15 cellular contexts compared by ENCODE assay signal in the genomic region with DNA sequence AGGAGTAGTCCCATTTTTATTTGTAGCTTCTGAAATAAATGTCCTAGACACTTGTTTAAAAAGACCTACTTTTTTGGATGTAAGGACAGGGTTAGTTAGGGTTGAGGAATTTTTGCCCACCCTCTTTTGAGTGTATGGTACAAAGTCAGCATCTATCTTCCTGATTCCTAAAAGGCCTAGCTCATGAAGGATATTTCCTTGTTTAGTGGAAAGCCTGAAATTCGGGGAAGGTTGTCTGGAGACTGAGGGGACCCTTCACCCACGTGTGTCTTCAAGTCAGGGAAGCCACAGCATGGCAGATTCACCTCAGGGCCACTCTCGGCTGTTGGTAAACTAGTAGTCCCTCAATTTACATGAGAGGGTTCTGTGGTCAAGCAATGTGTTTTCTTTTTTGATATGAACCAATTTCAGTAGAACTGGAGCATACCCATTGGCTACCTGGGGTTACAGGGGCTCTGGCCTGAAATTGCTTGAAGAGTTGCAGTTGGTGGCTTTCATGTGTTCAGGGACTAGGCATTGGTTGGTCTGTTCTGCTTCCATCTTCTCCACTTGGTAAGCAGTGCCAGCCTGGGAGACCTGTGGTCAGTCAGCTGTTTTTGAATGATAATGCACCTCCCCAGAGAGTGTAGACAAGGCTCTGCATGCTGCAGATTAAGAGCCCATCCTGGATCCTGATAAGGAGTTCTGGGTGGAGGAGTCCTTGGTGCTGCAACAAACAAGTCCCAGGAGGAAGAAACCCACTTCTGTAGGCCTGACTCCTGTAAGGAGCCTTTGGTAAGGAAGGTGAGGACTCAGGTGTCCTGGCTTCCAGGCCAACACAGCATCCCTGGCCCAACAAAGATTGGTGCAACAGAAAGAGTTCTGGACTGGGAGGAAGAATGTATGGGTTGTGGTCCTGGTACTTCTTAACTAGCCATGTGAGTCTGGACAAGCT. TPM values are rescaled to one million over a fixed set of nuclear protein-coding genes. Genes with fewer than 3 reads are reported as not detected.
A peak's percentile ranks its signal among the peaks of the same experiment; 100 is the strongest.
DNase-seq lines count a peak whose midpoint lies in the region; ATAC-seq and TF ChIP-seq lines count a peak whose summit lies in the region.
"Had no signal": no experiment of that assay in that cellular context is flagged by ENCODE, and none has a peak within 500 bp of the region (broad histone marks: within the 10 kb centered on the region; RNA-seq: fewer than 3 reads in every experiment).

No MANE protein-coding gene starts in this region.

- 0 out of 2 replicates have a peak overlapping the region, but pooled peaks have one; percentile 4 for H3K9ac ChIP-seq in MM.1S (ENCODE audit: low read length)

- ATAC-seq in activated naive CD8-positive, alpha-beta T cell treated with anti-CD3 and anti-CD28 coated beads, Interleukin-2, amount 10 ng/mL, durations not matched to agents 7 days and 5 days (ENCODE audit: low read depth): no peak
- ATAC-seq in stimulated activated effector memory CD8-positive, alpha-beta T cell treated with anti-CD3 and anti-CD28 coated beads, Interleukin-12 subunit alpha, Interleukin-12 subunit beta, amount 100 ng/mL, for 72 hours: no peak
- ATAC-seq: right lobe of liver had no signal

- H3K4me3 Mint-ChIP-seq in activated naive CD8-positive, alpha-beta T cell treated with anti-CD3 and anti-CD28 coated beads, Interleukin-2, amount 10 ng/mL, durations not matched to agents 7 days and 5 days: no peak overlapping the region
- no peak overlapping the region for H3K4me3 Mint-ChIP-seq in stimulated activated effector memory CD8-positive, alpha-beta T cell treated with anti-CD3 and anti-CD28 coated beads, Interleukin-12 subunit alpha, Interleukin-12 subunit beta, amount 100 ng/mL, for 72 hours

- no peaks in the 10 kb centered on the region for H3K27me3 Mint-ChIP-seq in activated naive CD8-positive, alpha-beta T cell treated with anti-CD3 and anti-CD28 coated beads, Interleukin-2, amount 10 ng/mL, durations not matched to agents 7 days and 5 days

- H3K36me3 Mint-ChIP-seq in activated naive CD8-positive, alpha-beta T cell treated with anti-CD3 and anti-CD28 coated beads, Interleukin-2, amount 10 ng/mL, durations not matched to agents 7 days and 5 days: peaks cover 62% of the 10 kb centered on the region
- H3K36me3 Mint-ChIP-seq in stimulated activated effector memory CD8-positive, alpha-beta T cell treated with anti-CD3 and anti-CD28 coated beads, Interleukin-12 subunit alpha, Interleukin-12 subunit beta, amount 100 ng/mL, for 72 hours: peaks cover 83% of the 10 kb centered on the region

- no peaks in the 10 kb centered on the region for H3K27me3 ChIP-seq in MM.1S (replicated peaks; ENCODE audit: insufficient read depth, low read length)
- no peaks in the 10 kb centered on the region for H3K27me3 ChIP-seq in thyroid gland
- H3K27me3 ChIP-seq: right lobe of liver, SJSA1, transverse colon had no signal

- H3K27ac Mint-ChIP-seq in activated naive CD8-positive, alpha-beta T cell treated with anti-CD3 and anti-CD28 coated beads, Interleukin-2, amount 10 ng/mL, durations not matched to agents 7 days and 5 days: peak overlapping the region; percentile 56
- peak overlapping the region; percentile 62 for H3K27ac Mint-ChIP-seq in stimulated activated effector memory CD8-positive, alpha-beta T cell treated with anti-CD3 and anti-CD28 coated beads, Interleukin-12 subunit alpha, Interleukin-12 subunit beta, amount 100 ng/mL, for 72 hours

- peaks cover 33% of the 10 kb centered on the region for H4K20me1 ChIP-seq in MM.1S (ENCODE audit: insufficient read depth, low read length)

- H3K9me2 ChIP-seq in MM.1S (replicated peaks; ENCODE audit: insufficient read depth, low read length): no peaks in the 10 kb centered on the region

- TF ChIP-seq POLR2A in thyroid gland (IDR thresholded peaks at IDR 0.05): no peak

- intact Hi-C loops in thyroid gland (cut with DNase I): no loop called here

- H3K4me1 ChIP-seq in MM.1S (ENCODE audit: low read length) (peaks cover 19% of the 10 kb centered on the region), thyroid gland (peaks cover 29 to 57% of the 10 kb centered on the region in 2 donors)

- H3K27ac ChIP-seq in MM.1S (ENCODE audit: low read length) (peak overlapping the region; percentile 38; the same call in 1 of the 2 replicates), thyroid gland (peak overlapping the region in 1 of 3 donors; percentile 10)
- H3K27ac ChIP-seq: A549, right lobe of liver, SJSA1 had no signal

- H3K79me2 ChIP-seq in MM.1S (ENCODE audit: low read length): peaks cover 33% of the 10 kb centered on the region

- peak; percentile 34 for DNase-seq in activated CD4-positive, alpha-beta T cell treated with anti-CD3 and anti-CD28 coated beads for 1 hour
- DNase-seq in activated CD4-positive, alpha-beta T cell treated with anti-CD3 and anti-CD28 coated beads, Interleukin-2, amount 50 U/mL, for 48 hours: no peak
- no peak for DNase-seq in MM.1S
- no peak for DNase-seq in activated naive CD8-positive, alpha-beta T cell treated with anti-CD3 and anti-CD28 coated beads, Interleukin-2, amount 10 ng/mL, durations not matched to agents 7 days and 5 days
- DNase-seq in stimulated activated effector memory CD8-positive, alpha-beta T cell treated with anti-CD3 and anti-CD28 coated beads, Interleukin-12 subunit alpha, Interleukin-12 subunit beta, amount 100 ng/mL, for 72 hours (ENCODE audit: low spot score in 2 of 2): no peak
- DNase-seq in thyroid gland: no peak
- no peak for DNase-seq in stimulated activated CD4-positive, alpha-beta T cell treated with anti-CD3 and anti-CD28 coated beads, Interleukin-4, amount 100 ng/mL, for 4 hours
- DNase-seq in GM10248 (ENCODE audit: extremely low spot score): no peak
- DNase-seq: KBM-7, NCI-H187 treated with DMSO at 0.1 percent for 48 hours, NCI-H82, right lobe of liver, transverse colon had no signal

- H3K36me3 ChIP-seq in MM.1S (replicated peaks; ENCODE audit: insufficient read depth, low read length) (peaks cover 16% of the 10 kb centered on the region), thyroid gland (peaks cover 0 to 32% of the 10 kb centered on the region in 2 donors)
- H3K36me3 ChIP-seq: right lobe of liver, SJSA1 had no signal

- H2AFZ ChIP-seq in MM.1S (ENCODE audit: low read length): no peak overlapping the region

- CTCF ChIA-PET in GM10248 (lab: Yijun Ruan, JAX): interaction anchor here (1.0 to 9.7 kb wide), 6 partner anchors 12 to 40 kb away, joined by 3 to 228 read pairs (median 7); no protein-coding TSS in a partner anchor

- H3K4me1 Mint-ChIP-seq in activated naive CD8-positive, alpha-beta T cell treated with anti-CD3 and anti-CD28 coated beads, Interleukin-2, amount 10 ng/mL, durations not matched to agents 7 days and 5 days: peaks cover 45% of the 10 kb centered on the region
- peaks cover 51% of the 10 kb centered on the region for H3K4me1 Mint-ChIP-seq in stimulated activated effector memory CD8-positive, alpha-beta T cell treated with anti-CD3 and anti-CD28 coated beads, Interleukin-12 subunit alpha, Interleukin-12 subunit beta, amount 100 ng/mL, for 72 hours

- no peaks in the 10 kb centered on the region for H3K9me3 Mint-ChIP-seq in activated naive CD8-positive, alpha-beta T cell treated with anti-CD3 and anti-CD28 coated beads, Interleukin-2, amount 10 ng/mL, durations not matched to agents 7 days and 5 days
- H3K9me3 Mint-ChIP-seq in stimulated activated effector memory CD8-positive, alpha-beta T cell treated with anti-CD3 and anti-CD28 coated beads, Interleukin-12 subunit alpha, Interleukin-12 subunit beta, amount 100 ng/mL, for 72 hours: no peaks in the 10 kb centered on the region

- WGBS in thyroid gland, 2 donors: 93 to 94% methylated on average over 3 of the region's 3 CpGs

- H3K9me3 ChIP-seq in MM.1S (replicated peaks; ENCODE audit: insufficient read depth, low read length) (no peaks in the 10 kb centered on the region), thyroid gland (no peaks in the 10 kb centered on the region)
- H3K9me3 ChIP-seq: A549, right lobe of liver, SJSA1, transverse colon had no signal

- peaks cover 65% of the 10 kb centered on the region for H3F3A ChIP-seq in MM.1S (ENCODE audit: insufficient read depth, low read length)

- TF ChIP-seq CTCF in MM.1S (IDR thresholded peaks at IDR 0.05; ENCODE audit: low read length) (no peak), thyroid gland (IDR thresholded peaks at IDR 0.05) (no peak), GM10248 (IDR thresholded peaks at IDR 0.05; ENCODE audit: control extremely low read depth, extremely low read depth, low read depth, missing control alignments) (no peak)

- H3K4me3 ChIP-seq in MM.1S (ENCODE audit: low read length): no peak overlapping the region
- no peak overlapping the region for H3K4me3 ChIP-seq in thyroid gland (replicated peaks in 1 of 3)
- H3K4me3 ChIP-seq: A549, right lobe of liver, SJSA1, transverse colon had no signal

- POLR2A ChIA-PET in activated naive CD8-positive, alpha-beta T cell treated with anti-CD3 and anti-CD28 coated beads, Interleukin-2, amount 10 ng/mL, durations not matched to agents 7 days and 5 days (lab: Charles Lee): interaction anchor here (1.0 to 9.3 kb wide), 4 partner anchors 12 to 39 kb away, joined by 6 to 309 read pairs (median 129); no protein-coding TSS in a partner anchor
- POLR2A ChIA-PET in GM10248 (lab: Yijun Ruan, JAX): interaction anchor here (0.6 to 9.2 kb wide), 9 partner anchors 12 to 392 kb away, joined by 3 to 225 read pairs (median 5); no protein-coding TSS in a partner anchor

- no peak overlapping the region for H3K4me2 ChIP-seq in MM.1S (ENCODE audit: low read depth, low read length)
- H3K4me2 ChIP-seq: A549 had no signal

RNA-seq across cellular contexts. Expression of a gene that starts 6.3 kb away (rescaled TPM):
- total RNA-seq in activated naive CD8-positive, alpha-beta T cell treated with anti-CD3 and anti-CD28 coated beads, Interleukin-2, amount 10 ng/mL, durations not matched to agents 7 days and 5 days: 10 to 100 TPM; 90.3 to 99.8 TPM
- total RNA-seq in thyroid gland: 10 to 100 TPM; 41.9 to 82.1 (median 51.9) TPM

RNA-seq across cellular contexts. Expression of a gene that starts 39.3 kb away (rescaled TPM):
- total RNA-seq in activated naive CD8-positive, alpha-beta T cell treated with anti-CD3 and anti-CD28 coated beads, Interleukin-2, amount 10 ng/mL, durations not matched to agents 7 days and 5 days: not detected
- 100 to 1,000 TPM in 3 of 4 donors, 10 to 100 TPM in 1; 67.7 to 173 (median 111) TPM for total RNA-seq in thyroid gland

Comparison
In these comparisons a context has a peak if more than half of its experiments do, and no peak if none do; other contexts are left out.
1. RNA of a gene that starts 39.3 kb away (total RNA-seq): 67.7 to 173 TPM in thyroid gland; not detected in activated naive CD8-positive, alpha-beta T cell treated with anti-CD3 and anti-CD28 coated beads, Interleukin-2, amount 10 ng/mL, durations not matched to agents 7 days and 5 days; every median in the first group is over 10 times any median in the second.